In genomic region chr11:126253265-126253664, GRCh38 we compare ENCODE assay signal across 8 cellular contexts.
"Had no signal": no experiment of that assay in that cellular context is flagged by ENCODE, and none has a peak within 500 bp of the region (broad histone marks: within the 10 kb centered on the region; RNA-seq: fewer than 3 reads in every experiment).

No MANE protein-coding gene starts in this region.

- DNase-seq: GDM1, GF-D8 had no signal

- FAIRE-seq: G401.6, GM12878, GM12891, GM12892, GM18507, GM19239 had no signal

- ATAC-seq: GM12878 had no signal

- H3K4me3 ChIP-seq: GM12878 had no signal
